16 cellular contexts compared by ENCODE assay signal in the genomic region with DNA sequence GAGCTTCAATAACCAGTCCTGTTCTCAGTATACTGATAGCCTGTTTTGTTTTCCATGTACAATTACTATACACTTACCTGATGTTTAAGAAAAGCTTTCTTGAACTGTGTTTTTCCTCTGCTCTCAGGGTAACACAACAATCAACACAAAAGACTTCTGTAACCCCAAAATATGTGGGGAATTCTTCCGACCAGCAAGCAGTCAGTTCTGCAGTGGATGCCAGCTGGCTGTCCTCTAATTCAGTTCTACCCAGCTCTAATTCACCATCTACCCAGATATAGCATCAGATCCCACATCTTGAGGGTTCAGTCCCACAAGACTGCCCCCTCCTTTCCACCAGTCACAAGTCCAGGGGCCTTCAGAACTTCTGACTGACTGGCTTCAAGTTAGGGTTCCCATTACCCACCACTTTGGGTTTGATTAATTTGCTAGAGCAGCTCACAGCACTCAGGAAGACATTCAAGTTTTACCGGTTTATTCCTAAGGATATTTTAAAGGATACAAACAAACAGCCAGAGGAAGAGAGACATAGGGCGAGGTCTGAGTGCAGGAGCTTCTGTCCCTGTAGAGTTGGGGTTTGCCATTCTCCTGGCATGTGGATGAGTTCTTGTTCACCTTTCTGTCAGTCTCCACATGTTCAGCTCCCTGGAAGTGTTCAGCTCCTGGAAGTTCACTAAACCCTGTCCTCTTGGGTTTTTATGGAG.
"Had no signal": no experiment of that assay in that cellular context is flagged by ENCODE, and none has a peak within 500 bp of the region (broad histone marks: within the 10 kb centered on the region; RNA-seq: fewer than 3 reads in every experiment).

No MANE protein-coding gene starts in this region.

- H3K27ac Mint-ChIP-seq: activated naive CD4-positive, alpha-beta T cell treated with anti-CD3 and anti-CD28 coated beads, Interleukin-2, amount 50 U/mL, for 72 hours; natural killer cell treated with Interleukin-12 subunit alpha and Interleukin-12 subunit beta and Interleukin-15 and Interleukin-18, amount 100 ng/mL, for 72 hours; stimulated activated memory B cell treated with anti-CD40 and anti-IgM and Interleukin-4, amounts not matched to agents 10 μg/mL and 1 μg/mL and 100 μg/mL, for 72 hours had no signal

- H3K27me3 Mint-ChIP-seq: natural killer cell treated with Interleukin-12 subunit alpha and Interleukin-12 subunit beta and Interleukin-15 and Interleukin-18, amount 100 ng/mL, for 72 hours; stimulated activated memory B cell treated with anti-CD40 and anti-IgM and Interleukin-4, amounts not matched to agents 10 μg/mL and 1 μg/mL and 100 μg/mL, for 72 hours had no signal

- H3K4me3 ChIP-seq: adrenal gland, esophagus muscularis mucosa, sigmoid colon, spleen, transverse colon had no signal

- H3K4me1 ChIP-seq: spleen, transverse colon had no signal

- H3K27me3 ChIP-seq: adrenal gland, esophagus muscularis mucosa, neutrophil, sigmoid colon, spleen, transverse colon had no signal

- H3K4me3 Mint-ChIP-seq: natural killer cell treated with Interleukin-12 subunit alpha and Interleukin-12 subunit beta and Interleukin-15 and Interleukin-18, amount 100 ng/mL, for 72 hours; stimulated activated memory B cell treated with anti-CD40 and anti-IgM and Interleukin-4, amounts not matched to agents 10 μg/mL and 1 μg/mL and 100 μg/mL, for 72 hours had no signal

- DNase-seq: activated CD4-positive, alpha-beta T cell treated with anti-CD3 and anti-CD28 coated beads, Interleukin-2, amount 50 U/mL, for 48 hours; activated gamma-delta T cell treated with Interleukin-2 at 50 U/mL for 16 hours; adrenal gland; caudate nucleus; sigmoid colon; spleen; stimulated activated CD4-positive, alpha-beta T cell treated with anti-CD3 and anti-CD28 coated beads, Interleukin-4, amount 100 ng/mL, for 4 hours; SW 1271; T-helper 2 cell; transverse colon had no signal

- H3K9me3 ChIP-seq: adrenal gland, esophagus muscularis mucosa, neutrophil, sigmoid colon, spleen, transverse colon had no signal

- ATAC-seq: activated naive CD4-positive, alpha-beta T cell treated with anti-CD3 and anti-CD28 coated beads, Interleukin-2, amount 50 U/mL, for 72 hours; natural killer cell treated with Interleukin-12 subunit alpha and Interleukin-12 subunit beta and Interleukin-15 and Interleukin-18, amount 100 ng/mL, for 72 hours; stimulated activated memory B cell treated with anti-CD40 and anti-IgM and Interleukin-4, amounts not matched to agents 10 μg/mL and 1 μg/mL and 100 μg/mL, for 72 hours had no signal

- FAIRE-seq: colon had no signal

- H3K9me3 Mint-ChIP-seq: activated naive CD4-positive, alpha-beta T cell treated with anti-CD3 and anti-CD28 coated beads, Interleukin-2, amount 50 U/mL, for 72 hours; natural killer cell treated with Interleukin-12 subunit alpha and Interleukin-12 subunit beta and Interleukin-15 and Interleukin-18, amount 100 ng/mL, for 72 hours; stimulated activated memory B cell treated with anti-CD40 and anti-IgM and Interleukin-4, amounts not matched to agents 10 μg/mL and 1 μg/mL and 100 μg/mL, for 72 hours had no signal

- H3K27ac ChIP-seq: adrenal gland, neutrophil, sigmoid colon, spleen, transverse colon had no signal
